In the genomic region with DNA sequence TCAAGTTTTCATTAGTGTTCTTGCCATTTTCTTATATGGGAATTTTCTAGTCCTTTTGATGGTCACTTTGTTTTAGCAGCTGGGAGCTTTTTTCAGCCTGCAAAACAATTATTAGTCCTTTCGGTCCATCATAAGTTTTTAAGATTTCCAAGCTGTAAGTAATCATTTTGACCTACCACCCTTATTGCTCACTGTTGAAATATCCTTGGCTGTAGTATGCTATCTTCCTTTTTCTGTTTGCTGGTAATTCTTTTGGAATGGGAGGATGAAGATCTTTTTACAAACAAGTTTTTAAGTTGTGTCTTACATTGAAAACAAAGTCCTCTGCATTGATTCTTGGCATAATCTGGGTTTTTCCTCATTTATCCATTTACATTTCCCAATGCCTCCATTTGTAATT, we compare ENCODE assay signal across 16 cellular contexts. TPM values are rescaled to one million over a fixed set of nuclear protein-coding genes. Genes with fewer than 3 reads are reported as not detected.
DNase-seq lines count a peak whose midpoint lies in the region; ATAC-seq and TF ChIP-seq lines count a peak whose summit lies in the region.
"Had no signal": no experiment of that assay in that cellular context is flagged by ENCODE, and none has a peak within 500 bp of the region (broad histone marks: within the 10 kb centered on the region; RNA-seq: fewer than 3 reads in every experiment).

No MANE protein-coding gene starts in this region.

- TF ChIP-seq CTCF in GM23338 (conservative IDR thresholded peaks at IDR 0.05; ENCODE audit: low read depth in 2 of 2), result no peak
- TF ChIP-seq CTCF in WTC11 (IDR thresholded peaks at IDR 0.05), result no peak
- no peak for TF ChIP-seq CTCF in fibroblast of the aortic adventitia (IDR thresholded peaks at IDR 0.05; ENCODE audit: insufficient read depth, low read length)

- no peaks in the 10 kb centered on the region for H3K9me3 ChIP-seq in skeletal muscle tissue (ENCODE audit: control insufficient read depth in 3 of 3, low read length in 3 of 3)
- H3K9me3 ChIP-seq: ascending aorta, prostate gland, thoracic aorta had no signal

- H3K36me3 Mint-ChIP-seq in GM23338 (ENCODE audit: low read depth), result peaks cover 42% of the 10 kb centered on the region
- peaks cover 27% of the 10 kb centered on the region for H3K36me3 Mint-ChIP-seq in WTC11

- CTCF ChIA-PET in WTC11 (lab: Charles Lee), result no interaction called here

- H3K27ac ChIP-seq in GM23338 (ENCODE audit: low read depth) (peak overlapping the region; percentile 70; the same call in 1 of the 2 replicates), skeletal muscle tissue (ENCODE audit: low read depth, low read length) (peak overlapping the region; percentile 0)
- H3K27ac ChIP-seq: ascending aorta, prostate gland, thoracic aorta had no signal

- no peak overlapping the region for H3K4me3 ChIP-seq in GM23338
- H3K4me3 ChIP-seq in fibroblast of the aortic adventitia (ENCODE audit: low read depth, low read length), result no peak overlapping the region
- no peak overlapping the region for H3K4me3 ChIP-seq in skeletal muscle tissue (ENCODE audit: low read length in 3 of 3)
- H3K4me3 ChIP-seq: ascending aorta, prostate gland, thoracic aorta had no signal

- H3K4me3 Mint-ChIP-seq in GM23338, result no peak overlapping the region
- H3K4me3 Mint-ChIP-seq in WTC11, result no peak overlapping the region
- H3K4me3 Mint-ChIP-seq: activated CD4-positive, alpha-beta T cell treated with anti-CD3 and anti-CD28 coated beads, Interleukin-2, amount 10 ng/mL, durations not matched to agents 7 days and 5 days; activated T-cell treated with anti-CD3 and anti-CD28 coated beads, Interleukin-2, amount 50 U/mL, for 4 hours; CD4-positive, alpha-beta T cell had no signal

- peaks cover 4% of the 10 kb centered on the region for H3K27me3 Mint-ChIP-seq in GM23338 (ENCODE audit: insufficient read depth, low read depth, poor library complexity)
- H3K27me3 Mint-ChIP-seq in WTC11 (ENCODE audit: low read depth), result no peaks in the 10 kb centered on the region
- H3K27me3 Mint-ChIP-seq: activated CD4-positive, alpha-beta T cell treated with anti-CD3 and anti-CD28 coated beads, Interleukin-2, amount 10 ng/mL, durations not matched to agents 7 days and 5 days; CD4-positive, alpha-beta T cell had no signal

- H3K9me3 Mint-ChIP-seq in GM23338, result no peaks in the 10 kb centered on the region
- H3K9me3 Mint-ChIP-seq in WTC11, result peaks cover 4% of the 10 kb centered on the region
- H3K9me3 Mint-ChIP-seq: activated CD4-positive, alpha-beta T cell treated with anti-CD3 and anti-CD28 coated beads, Interleukin-2, amount 10 ng/mL, durations not matched to agents 7 days and 5 days; activated T-cell treated with anti-CD3 and anti-CD28 coated beads, Interleukin-2, amount 50 U/mL, for 4 hours; CD4-positive, alpha-beta T cell had no signal

- no peaks in the 10 kb centered on the region for H3K9me2 ChIP-seq in GM23338 (ENCODE audit: insufficient read depth)

- no peak overlapping the region for H3K9ac ChIP-seq in skeletal muscle tissue (ENCODE audit: low read depth in 1 of 3, low read length in 3 of 3)

- H3K4me1 Mint-ChIP-seq in GM23338 (peaks cover 39% of the 10 kb centered on the region), WTC11 (peaks cover 44% of the 10 kb centered on the region)

- peak overlapping the region; percentile 17 for H3K4me2 ChIP-seq in GM23338

- no peak overlapping the region for H2AFZ ChIP-seq in GM23338

- ATAC-seq in GM23338 (no peak), WTC11 (no peak), HG02678 (IDR thresholded peaks at IDR 0.05; ENCODE audit: unreplicated experiment) (no peak)
- ATAC-seq: activated T-cell treated with anti-CD3 and anti-CD28 coated beads, Interleukin-2, amount 50 U/mL, for 4 hours had no signal

- H3K27me3 ChIP-seq in GM23338 (ENCODE audit: insufficient read depth) (no peaks in the 10 kb centered on the region), skeletal muscle tissue (ENCODE audit: control insufficient read depth in 3 of 3, insufficient read depth in 3 of 3, low read length in 3 of 3) (no peaks in the 10 kb centered on the region)
- H3K27me3 ChIP-seq: ascending aorta had no signal

- peaks cover 62% of the 10 kb centered on the region for H3K79me2 ChIP-seq in GM23338 (replicated peaks; ENCODE audit: insufficient read depth)

- H3K27ac Mint-ChIP-seq in GM23338, result peak overlapping the region; percentile 18
- peak overlapping the region; percentile 65 for H3K27ac Mint-ChIP-seq in WTC11
- H3K27ac Mint-ChIP-seq: activated CD4-positive, alpha-beta T cell treated with anti-CD3 and anti-CD28 coated beads, Interleukin-2, amount 10 ng/mL, durations not matched to agents 7 days and 5 days; CD4-positive, alpha-beta T cell had no signal

- H3K36me3 ChIP-seq in GM23338 (ENCODE audit: insufficient read depth), result no peaks in the 10 kb centered on the region
- H3K36me3 ChIP-seq in skeletal muscle tissue (ENCODE audit: control insufficient read depth in 3 of 3, insufficient read depth in 3 of 3, low read length in 3 of 3), result peaks cover 0 to 7% (median 0%) of the 10 kb centered on the region in 3 donors
- H3K36me3 ChIP-seq: ascending aorta, prostate gland, thoracic aorta had no signal

- H3F3A ChIP-seq in GM23338 (replicated peaks; ENCODE audit: low read depth), result no peaks in the 10 kb centered on the region

- POLR2A ChIA-PET in WTC11 (lab: Charles Lee), result no interaction called here

- DNase-seq in GM23338 (ENCODE audit: low spot score) (no peak), WTC11 (ENCODE audit: low spot score) (no peak), fibroblast of the aortic adventitia (ENCODE audit: low read depth) (peak; percentile 75), glomerular visceral epithelial cell (ENCODE audit: extremely low spot score) (no peak)
- no peak for DNase-seq in activated T-cell treated with anti-CD3 and anti-CD28 coated beads, Interleukin-2, amount 50 U/mL, for 48 hours
- DNase-seq: activated CD4-positive, alpha-beta T cell treated with anti-CD3 and anti-CD28 coated beads, Interleukin-2, amount 10 ng/mL, durations not matched to agents 7 days and 5 days; activated T-cell treated with anti-CD3 and anti-CD28 coated beads, Interleukin-2, amount 50 U/mL, for 4 hours; CD4-positive, alpha-beta T cell; glutamatergic neuron; NCI-H1105; T1000 had no signal

- no peaks in the 10 kb centered on the region for H4K20me1 ChIP-seq in GM23338 (replicated peaks; ENCODE audit: insufficient read depth)

- H3K4me1 ChIP-seq in GM23338 (ENCODE audit: insufficient read depth) (peaks cover 27% of the 10 kb centered on the region), skeletal muscle tissue (ENCODE audit: control insufficient read depth in 3 of 3, insufficient read depth in 3 of 3, low read length in 3 of 3) (peaks cover 12 to 19% (median 16%) of the 10 kb centered on the region in 3 donors)
- H3K4me1 ChIP-seq: ascending aorta had no signal

TF ChIP-seq in GM23338, 12 proteins besides CTCF, POLR2A, EP300 and RAD21 (continues in another document):
- TF ChIP-seq EZH2 (IDR thresholded peaks at IDR 0.05; ENCODE audit: low read depth, unreplicated experiment) (no peak), ZNF114 (CRISPR knock-in tag; IDR thresholded peaks at IDR 0.05) (no peak), STAT1 (IDR thresholded peaks at IDR 0.05; ENCODE audit: unreplicated experiment) (no peak), NANOG (IDR thresholded peaks at IDR 0.05; ENCODE audit: borderline replicate concordance) (no peak), EZH2phosphoT487 (IDR thresholded peaks at IDR 0.05; ENCODE audit: unreplicated experiment) (no peak), CREB1 (CRISPR knock-in tag; IDR thresholded peaks at IDR 0.05; ENCODE audit: low read depth) (no peak), POLR2AphosphoS5 (IDR thresholded peaks at IDR 0.05; ENCODE audit: low read depth) (no peak), JUNB (IDR thresholded peaks at IDR 0.05; ENCODE audit: unreplicated experiment) (no peak), ZNF331 (CRISPR knock-in tag; IDR thresholded peaks at IDR 0.05; ENCODE audit: low read depth) (no peak)

TF ChIP-seq in WTC11, 78 proteins besides CTCF, POLR2A, EP300 and RAD21 (continues in another document):
- TF ChIP-seq SOX15 (CRISPR knock-in tag; IDR thresholded peaks at IDR 0.05) (no peak), MYBL2 (CRISPR knock-in tag; IDR thresholded peaks at IDR 0.05) (no peak), TEAD1 (CRISPR knock-in tag; IDR thresholded peaks at IDR 0.05) (no peak), ZNF219 (CRISPR knock-in tag; IDR thresholded peaks at IDR 0.05; ENCODE audit: borderline replicate concordance) (no peak), NR2C2 (CRISPR knock-in tag; IDR thresholded peaks at IDR 0.05) (no peak), SP1 (CRISPR knock-in tag; conservative IDR thresholded peaks at IDR 0.05) (no peak), ESRRA (CRISPR knock-in tag; IDR thresholded peaks at IDR 0.05; ENCODE audit: borderline replicate concordance) (no peak), ELF4 (CRISPR knock-in tag; IDR thresholded peaks at IDR 0.05; ENCODE audit: low read depth) (no peak), MXD4 (CRISPR knock-in tag; IDR thresholded peaks at IDR 0.05; ENCODE audit: borderline replicate concordance) (no peak), GABPB1 (CRISPR knock-in tag; IDR thresholded peaks at IDR 0.05) (no peak), PRRX2 (CRISPR knock-in tag; IDR thresholded peaks at IDR 0.05) (no peak), ZNF232 (CRISPR knock-in tag; IDR thresholded peaks at IDR 0.05) (no peak)
- TF ChIP-seq, protein P1, sequence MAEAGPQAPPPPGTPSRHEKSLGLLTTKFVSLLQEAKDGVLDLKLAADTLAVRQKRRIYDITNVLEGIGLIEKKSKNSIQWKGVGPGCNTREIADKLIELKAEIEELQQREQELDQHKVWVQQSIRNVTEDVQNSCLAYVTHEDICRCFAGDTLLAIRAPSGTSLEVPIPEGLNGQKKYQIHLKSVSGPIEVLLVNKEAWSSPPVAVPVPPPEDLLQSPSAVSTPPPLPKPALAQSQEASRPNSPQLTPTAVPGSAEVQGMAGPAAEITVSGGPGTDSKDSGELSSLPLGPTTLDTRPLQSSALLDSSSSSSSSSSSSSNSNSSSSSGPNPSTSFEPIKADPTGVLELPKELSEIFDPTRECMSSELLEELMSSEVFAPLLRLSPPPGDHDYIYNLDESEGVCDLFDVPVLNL (CRISPR knock-in tag; IDR thresholded peaks at IDR 0.05; ENCODE audit: borderline replicate concordance, low read depth), result no peak

RNA-seq across cellular contexts. Expression of a gene that starts 24.0 kb away (rescaled TPM):
- 95.3 and 108 TPM in 2 replicates for total RNA-seq in GM23338 (2014; rRNA removed; shearing (Covaris generic))
- 83.9 and 88.8 TPM in 2 replicates for polyA plus RNA-seq in GM23338 (2016; fragmentation: Nextera tagmentation; extraction: Ambion mirVana)
- total RNA-seq in WTC11 (2021), result 100.0 to 105 TPM (median 104 TPM) in 3 replicates
- 35.6 and 61.8 TPM in 2 replicates for total RNA-seq in fibroblast of the aortic adventitia (ENCODE audit: low replicate concordance)
- total RNA-seq in skeletal muscle tissue, result 155 TPM

RNA-seq across cellular contexts. Expression of a gene that starts 24.5 kb away (rescaled TPM):
- total RNA-seq in GM23338 (2014; rRNA removed; shearing (Covaris generic)), result 9.2 and 9.5 TPM in 2 replicates
- polyA plus RNA-seq in GM23338 (2016; fragmentation: Nextera tagmentation; extraction: Ambion mirVana), result 3.1 and 4.4 TPM in 2 replicates
- total RNA-seq in WTC11 (2021) (12.0 to 13.6 TPM (median 13.0 TPM) in 3 replicates), fibroblast of the aortic adventitia (ENCODE audit: low replicate concordance) (24.9 and 30.2 TPM in 2 replicates), skeletal muscle tissue (30.3 TPM)
